In genomic region chr3:168061332-168061996, GRCh38 we compare ENCODE assay signal across 9 cellular contexts. TPM values are rescaled to one million over a fixed set of nuclear protein-coding genes. Genes with fewer than 3 reads are reported as not detected.
A peak's percentile ranks its signal among the peaks of the same experiment; 100 is the strongest.
DNase-seq lines count a peak whose midpoint lies in the region; ATAC-seq and TF ChIP-seq lines count a peak whose summit lies in the region.
"Had no signal": no experiment of that assay in that cellular context is flagged by ENCODE, and none has a peak within 500 bp of the region (broad histone marks: within the 10 kb centered on the region; RNA-seq: fewer than 3 reads in every experiment).

No MANE protein-coding gene starts in this region.

- H3K27ac Mint-ChIP-seq in activated T-cell treated with anti-CD3 and anti-CD28 coated beads, Interleukin-2, amount 50 U/mL, for 72 hours, result peak overlapping the region; percentile 48
- no peak overlapping the region for H3K27ac Mint-ChIP-seq in stimulated activated naive B cell treated with anti-CD40 and anti-IgM and Interleukin-4, amounts not matched to agents 10 μg/mL and 1 μg/mL and 100 μg/mL, for 72 hours
- H3K27ac Mint-ChIP-seq in activated CD4-positive, alpha-beta T cell treated with anti-CD3 and anti-CD28 coated beads, Interleukin-2, amount 10 ng/mL, durations not matched to agents 7 days and 5 days, result no peak overlapping the region

- H3K9me3 ChIP-seq in ascending aorta (no peaks in the 10 kb centered on the region), vagina (no peaks in the 10 kb centered on the region)

- peak in 1 of 2 donors; percentile 12 for DNase-seq in activated T-cell treated with anti-CD3 and anti-CD28 coated beads, Interleukin-2, amount 50 U/mL, for 72 hours
- DNase-seq in activated T-cell treated with anti-CD3 and anti-CD28 coated beads for 4 hours, result no peak
- DNase-seq in RPMI7951 (ENCODE audit: low read depth), result peak; percentile 43
- no peak for DNase-seq in stimulated activated naive B cell treated with anti-CD40 and anti-IgM and Interleukin-4, amounts not matched to agents 10 μg/mL and 1 μg/mL and 100 μg/mL, for 72 hours
- no peak for DNase-seq in ascending aorta (ENCODE audit: low spot score in 2 of 2)
- DNase-seq in vagina (ENCODE audit: extremely low spot score in 2 of 2), result no peak
- no peak for DNase-seq in activated CD4-positive, alpha-beta T cell treated with anti-CD3 and anti-CD28 coated beads, Interleukin-2, amount 10 ng/mL, durations not matched to agents 7 days and 5 days
- DNase-seq: DND-41 had no signal

- POLR2A ChIA-PET in activated CD4-positive, alpha-beta T cell treated with anti-CD3 and anti-CD28 coated beads, Interleukin-2, amount 10 ng/mL, durations not matched to agents 7 days and 5 days (lab: Charles Lee), result no interaction called here

- peak; percentile 88 to 92 for ATAC-seq in activated T-cell treated with anti-CD3 and anti-CD28 coated beads, Interleukin-2, amount 50 U/mL, for 72 hours (replicated peaks in 1 of 2)
- peak; percentile 96 for ATAC-seq in HG02852 (IDR thresholded peaks at IDR 0.05; ENCODE audit: unreplicated experiment)
- peak; percentile 63 to 82 for ATAC-seq in stimulated activated naive B cell treated with anti-CD40 and anti-IgM and Interleukin-4, amounts not matched to agents 10 μg/mL and 1 μg/mL and 100 μg/mL, for 72 hours (replicated peaks)

- no peak for TF ChIP-seq CTCF in ascending aorta (IDR thresholded peaks at IDR 0.05)
- TF ChIP-seq CTCF in vagina (IDR thresholded peaks at IDR 0.05), result no peak

- CTCF ChIA-PET in activated CD4-positive, alpha-beta T cell treated with anti-CD3 and anti-CD28 coated beads, Interleukin-2, amount 10 ng/mL, durations not matched to agents 7 days and 5 days (lab: Charles Lee), result interaction anchor here (0.7 to 1.1 kb wide), 2 partner anchors 21 to 50 kb away, joined by 3 to 7 read pairs; no protein-coding TSS in a partner anchor

- H3K36me3 Mint-ChIP-seq in activated T-cell treated with anti-CD3 and anti-CD28 coated beads, Interleukin-2, amount 50 U/mL, for 72 hours (ENCODE audit: insufficient read depth in 2 of 2), result no peaks in the 10 kb centered on the region
- peaks cover 14 to 21% of the 10 kb centered on the region in 2 donors for H3K36me3 Mint-ChIP-seq in stimulated activated naive B cell treated with anti-CD40 and anti-IgM and Interleukin-4, amounts not matched to agents 10 μg/mL and 1 μg/mL and 100 μg/mL, for 72 hours
- H3K36me3 Mint-ChIP-seq in activated CD4-positive, alpha-beta T cell treated with anti-CD3 and anti-CD28 coated beads, Interleukin-2, amount 10 ng/mL, durations not matched to agents 7 days and 5 days (ENCODE audit: low read depth), result no peaks in the 10 kb centered on the region

- H3K4me3 Mint-ChIP-seq in activated T-cell treated with anti-CD3 and anti-CD28 coated beads, Interleukin-2, amount 50 U/mL, for 72 hours, result peak overlapping the region in 1 of 2 donors; percentile 40
- no peak overlapping the region for H3K4me3 Mint-ChIP-seq in stimulated activated naive B cell treated with anti-CD40 and anti-IgM and Interleukin-4, amounts not matched to agents 10 μg/mL and 1 μg/mL and 100 μg/mL, for 72 hours
- H3K4me3 Mint-ChIP-seq in activated CD4-positive, alpha-beta T cell treated with anti-CD3 and anti-CD28 coated beads, Interleukin-2, amount 10 ng/mL, durations not matched to agents 7 days and 5 days, result no peak overlapping the region

- no peak for TF ChIP-seq POLR2A in vagina (IDR thresholded peaks at IDR 0.05)

- intact Hi-C loops in ascending aorta (cut with DNase I), result no loop called here
- intact Hi-C loops in vagina (cut with DNase I), result no loop called here

- no peaks in the 10 kb centered on the region for H3K36me3 ChIP-seq in ascending aorta
- no peaks in the 10 kb centered on the region for H3K36me3 ChIP-seq in vagina

- peaks cover 0 to 4% of the 10 kb centered on the region in 2 donors for H3K9me3 Mint-ChIP-seq in activated T-cell treated with anti-CD3 and anti-CD28 coated beads, Interleukin-2, amount 50 U/mL, for 72 hours
- peaks cover 3 to 4% of the 10 kb centered on the region in 2 donors for H3K9me3 Mint-ChIP-seq in stimulated activated naive B cell treated with anti-CD40 and anti-IgM and Interleukin-4, amounts not matched to agents 10 μg/mL and 1 μg/mL and 100 μg/mL, for 72 hours
- H3K9me3 Mint-ChIP-seq in activated CD4-positive, alpha-beta T cell treated with anti-CD3 and anti-CD28 coated beads, Interleukin-2, amount 10 ng/mL, durations not matched to agents 7 days and 5 days, result no peaks in the 10 kb centered on the region

- no peaks in the 10 kb centered on the region for H3K27me3 ChIP-seq in ascending aorta
- no peaks in the 10 kb centered on the region for H3K27me3 ChIP-seq in vagina

- H3K27me3 Mint-ChIP-seq in activated T-cell treated with anti-CD3 and anti-CD28 coated beads, Interleukin-2, amount 50 U/mL, for 72 hours (ENCODE audit: low read depth), result peaks cover 9% of the 10 kb centered on the region
- H3K27me3 Mint-ChIP-seq in stimulated activated naive B cell treated with anti-CD40 and anti-IgM and Interleukin-4, amounts not matched to agents 10 μg/mL and 1 μg/mL and 100 μg/mL, for 72 hours, result no peaks in the 10 kb centered on the region
- peaks cover 5% of the 10 kb centered on the region for H3K27me3 Mint-ChIP-seq in activated CD4-positive, alpha-beta T cell treated with anti-CD3 and anti-CD28 coated beads, Interleukin-2, amount 10 ng/mL, durations not matched to agents 7 days and 5 days

- H3K4me3 ChIP-seq in ascending aorta (no peak overlapping the region), vagina (no peak overlapping the region)

- no peak overlapping the region for H3K27ac ChIP-seq in ascending aorta
- no peak overlapping the region for H3K27ac ChIP-seq in vagina

- no peaks in the 10 kb centered on the region for H3K4me1 ChIP-seq in ascending aorta
- peaks cover 23% of the 10 kb centered on the region for H3K4me1 ChIP-seq in vagina

- peaks cover 20% of the 10 kb centered on the region for H3K4me1 Mint-ChIP-seq in activated T-cell treated with anti-CD3 and anti-CD28 coated beads, Interleukin-2, amount 50 U/mL, for 72 hours (ENCODE audit: low read depth)
- H3K4me1 Mint-ChIP-seq in stimulated activated naive B cell treated with anti-CD40 and anti-IgM and Interleukin-4, amounts not matched to agents 10 μg/mL and 1 μg/mL and 100 μg/mL, for 72 hours, result peaks cover 13 to 19% of the 10 kb centered on the region in 2 donors
- H3K4me1 Mint-ChIP-seq in activated CD4-positive, alpha-beta T cell treated with anti-CD3 and anti-CD28 coated beads, Interleukin-2, amount 10 ng/mL, durations not matched to agents 7 days and 5 days, result peaks cover 18% of the 10 kb centered on the region

RNA-seq across cellular contexts. Expression of gene GOLIM4, which starts 34.3 kb away (rescaled TPM):
- 1 to 10 TPM; 3.3 to 5.8 TPM for total RNA-seq in activated T-cell treated with anti-CD3 and anti-CD28 coated beads, Interleukin-2, amount 50 U/mL, for 72 hours
- 57.0 and 63.3 TPM in 2 replicates for total RNA-seq in RPMI7951 (2014; rRNA removed; shearing (Covaris generic))
- total RNA-seq in ascending aorta (43.1 TPM), vagina (36.8 TPM)
- 1 to 10 TPM; 1.6 to 1.7 TPM for total RNA-seq in activated CD4-positive, alpha-beta T cell treated with anti-CD3 and anti-CD28 coated beads, Interleukin-2, amount 10 ng/mL, durations not matched to agents 7 days and 5 days
